ENCODE assay signal across 32 cellular contexts in the genomic region with DNA sequence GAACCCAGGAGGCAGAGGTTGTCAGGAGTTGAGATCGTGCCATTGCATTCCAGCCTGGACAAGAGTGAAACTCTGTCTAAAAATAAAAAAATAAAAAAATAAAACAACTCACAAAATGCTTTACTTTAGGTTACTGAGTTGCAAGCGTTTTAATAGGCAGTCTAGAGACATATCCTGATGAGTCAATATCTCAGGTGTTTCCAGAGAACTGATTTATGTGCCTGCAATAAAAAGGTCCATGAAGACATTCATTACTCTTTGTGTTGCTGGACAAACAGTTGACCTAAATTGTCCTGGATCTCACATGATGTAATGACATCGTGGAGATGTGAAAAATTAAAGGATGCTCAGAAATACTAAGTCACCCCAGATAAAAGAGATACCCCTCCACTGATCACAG. TPM values are rescaled to one million over a fixed set of nuclear protein-coding genes. Genes with fewer than 3 reads are reported as not detected.
"Had no signal": no experiment of that assay in that cellular context is flagged by ENCODE, and none has a peak within 500 bp of the region (broad histone marks: within the 10 kb centered on the region; RNA-seq: fewer than 3 reads in every experiment).

No MANE protein-coding gene starts in this region.

- H3K27ac ChIP-seq: brain microvascular endothelial cell, coronary artery, esophagus muscularis mucosa, gastroesophageal sphincter, heart right ventricle had no signal

- H3K4me1 Mint-ChIP-seq: central memory CD8-positive, alpha-beta T cell had no signal

- ATAC-seq: activated T-cell treated with anti-CD3 and anti-CD28 coated beads, Interleukin-2, amount 50 U/mL, for 72 hours; activated T-helper 17 cell treated with anti-CD3 and anti-CD28 coated beads, Interleukin-2, amount 50 U/mL, for 72 hours; effector memory CD8-positive, alpha-beta T cell; gastroesophageal sphincter; heart right ventricle had no signal

- H3K4me1 ChIP-seq: esophagus muscularis mucosa, gastroesophageal sphincter, heart right ventricle had no signal

- H3K9me3 Mint-ChIP-seq: activated CD4-positive, alpha-beta memory T cell treated with anti-CD3 and anti-CD28 coated beads, Interleukin-2, amount 10 ng/mL, durations not matched to agents 7 days and 5 days; activated CD4-positive, alpha-beta T cell treated with anti-CD3 and anti-CD28 coated beads, Interleukin-2, amount 10 ng/mL, durations not matched to agents 7 days and 5 days; activated T-cell treated with anti-CD3 and anti-CD28 coated beads, Interleukin-2, amount 50 U/mL, for 24 hours; activated T-cell treated with anti-CD3 and anti-CD28 coated beads, Interleukin-2, amount 50 U/mL, for 72 hours; activated T-helper 17 cell treated with anti-CD3 and anti-CD28 coated beads, Interleukin-2, amount 50 U/mL, for 72 hours; central memory CD8-positive, alpha-beta T cell; effector memory CD8-positive, alpha-beta T cell had no signal

- H3K27ac Mint-ChIP-seq: activated CD4-positive, alpha-beta memory T cell treated with anti-CD3 and anti-CD28 coated beads, Interleukin-2, amount 10 ng/mL, durations not matched to agents 7 days and 5 days; activated CD4-positive, alpha-beta T cell treated with anti-CD3 and anti-CD28 coated beads, Interleukin-2, amount 10 ng/mL, durations not matched to agents 7 days and 5 days; activated naive CD8-positive, alpha-beta T cell; activated T-cell treated with anti-CD3 and anti-CD28 coated beads, Interleukin-2, amount 50 U/mL, for 24 hours; activated T-cell treated with anti-CD3 and anti-CD28 coated beads, Interleukin-2, amount 50 U/mL, for 72 hours; activated T-helper 17 cell treated with anti-CD3 and anti-CD28 coated beads, Interleukin-2, amount 50 U/mL, for 72 hours; effector memory CD8-positive, alpha-beta T cell had no signal

- DNase-seq: activated CD4-positive, alpha-beta memory T cell treated with anti-CD3 and anti-CD28 coated beads, Interleukin-2, amount 10 ng/mL, durations not matched to agents 7 days and 5 days; activated CD4-positive, alpha-beta T cell treated with anti-CD3 and anti-CD28 coated beads for 4 hours; activated CD4-positive, alpha-beta T cell treated with anti-CD3 and anti-CD28 coated beads, Interleukin-2, amount 10 ng/mL, durations not matched to agents 7 days and 5 days; activated CD4-positive, alpha-beta T cell treated with anti-CD3 and anti-CD28 coated beads, Interleukin-2, amount 50 U/mL, for 4 hours; activated CD4-positive, CD25-positive, alpha-beta regulatory T cell; activated CD4-positive, CD25-positive, alpha-beta regulatory T cell treated with anti-CD3 and anti-CD28 coated beads, Interleukin-2, amount 50 U/mL, for 72 hours; activated CD8-positive, alpha-beta memory T cell treated with anti-CD3 and anti-CD28 coated beads, Interleukin-2, amount 50 U/mL, for 48 hours; activated effector memory CD4-positive, alpha-beta T cell treated with Interleukin-2 at 50 U/mL for 16 hours; activated gamma-delta T cell treated with Interleukin-2 at 50 U/mL for 16 hours; activated naive CD4-positive, alpha-beta T cell treated with anti-CD3 and anti-CD28 coated beads, Interleukin-2, amount 50 U/mL, for 16 hours; activated naive CD4-positive, alpha-beta T cell treated with Interleukin-2 at 50 U/mL for 16 hours; activated T-cell treated with anti-CD3 and anti-CD28 coated beads for 4 hours; activated T-cell treated with anti-CD3 and anti-CD28 coated beads, Interleukin-2, amount 50 U/mL, for 24 hours; activated T-cell treated with anti-CD3 and anti-CD28 coated beads, Interleukin-2, amount 50 U/mL, for 72 hours; amniotic stem cell; anterior cingulate cortex; brain microvascular endothelial cell; dermis blood vessel endothelial cell; effector CD4-positive, alpha-beta T cell; effector memory CD8-positive, alpha-beta T cell; erythroblast; foreskin melanocyte; heart right ventricle; T-helper 2 cell had no signal

- H3K27me3 Mint-ChIP-seq: activated naive CD8-positive, alpha-beta T cell; activated T-cell treated with anti-CD3 and anti-CD28 coated beads, Interleukin-2, amount 50 U/mL, for 24 hours; activated T-helper 17 cell treated with anti-CD3 and anti-CD28 coated beads, Interleukin-2, amount 50 U/mL, for 72 hours; central memory CD8-positive, alpha-beta T cell; effector memory CD8-positive, alpha-beta T cell had no signal

- H3K27me3 ChIP-seq: brain microvascular endothelial cell, esophagus muscularis mucosa, gastroesophageal sphincter had no signal

- H3K36me3 Mint-ChIP-seq: activated naive CD8-positive, alpha-beta T cell had no signal

- H3K4me3 Mint-ChIP-seq: activated CD4-positive, alpha-beta memory T cell treated with anti-CD3 and anti-CD28 coated beads, Interleukin-2, amount 10 ng/mL, durations not matched to agents 7 days and 5 days; activated CD4-positive, alpha-beta T cell treated with anti-CD3 and anti-CD28 coated beads, Interleukin-2, amount 10 ng/mL, durations not matched to agents 7 days and 5 days; activated naive CD8-positive, alpha-beta T cell; activated T-cell treated with anti-CD3 and anti-CD28 coated beads, Interleukin-2, amount 50 U/mL, for 24 hours; activated T-cell treated with anti-CD3 and anti-CD28 coated beads, Interleukin-2, amount 50 U/mL, for 72 hours; activated T-helper 17 cell treated with anti-CD3 and anti-CD28 coated beads, Interleukin-2, amount 50 U/mL, for 72 hours; central memory CD8-positive, alpha-beta T cell; effector memory CD8-positive, alpha-beta T cell had no signal

RNA-seq across cellular contexts. Expression of gene CDNF, which starts 31.5 kb away (rescaled TPM):
- total RNA-seq: cerebellum, glomerular endothelial cell had no signal
